ENCODE assay signal across 9 cellular contexts in the genomic region with DNA sequence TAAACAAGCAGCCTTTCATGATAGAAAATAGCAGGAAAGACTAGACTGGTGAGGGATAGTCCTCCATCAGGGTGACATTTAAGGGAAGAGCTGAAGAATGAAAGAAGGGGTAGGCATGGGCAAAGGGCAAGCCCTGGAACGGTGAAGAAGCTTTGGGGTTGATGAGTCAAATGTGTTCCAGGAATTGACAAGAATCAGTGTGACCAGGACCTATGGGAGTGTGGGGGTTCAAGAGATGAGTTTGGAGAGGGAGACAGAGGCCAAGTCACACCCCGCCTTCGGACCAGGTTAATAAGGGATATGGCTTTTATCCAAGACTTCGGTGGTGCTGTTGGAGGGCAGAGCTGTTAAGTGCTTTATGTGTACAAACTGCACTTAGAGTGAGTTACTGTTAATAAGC. TPM values are rescaled to one million over a fixed set of nuclear protein-coding genes. Genes with fewer than 3 reads are reported as not detected.
DNase-seq lines count a peak whose midpoint lies in the region; ATAC-seq, FAIRE-seq and TF ChIP-seq lines count a peak whose summit lies in the region.
"Had no signal": no experiment of that assay in that cellular context is flagged by ENCODE, and none has a peak within 500 bp of the region (broad histone marks: within the 10 kb centered on the region; RNA-seq: fewer than 3 reads in every experiment).

No MANE protein-coding gene starts in this region.

- H3K9ac ChIP-seq in SK-N-SH (peak overlapping the region; percentile 88), kidney (ENCODE audit: low read length in 2 of 2) (peak overlapping the region; percentile 50 to 84), stomach smooth muscle (ENCODE audit: low read length in 2 of 2) (peak overlapping the region; percentile 74 to 91)

- DNase-seq in SK-N-SH (no peak), kidney (no peak)
- DNase-seq: stimulated activated CD4-positive, alpha-beta T cell treated with anti-CD3 and anti-CD28 coated beads, Interleukin-2, amount 100 ng/mL, for 48 hours had no signal

- H3K27me3 Mint-ChIP-seq in activated naive CD8-positive, alpha-beta T cell, result no peaks in the 10 kb centered on the region

- peak overlapping the region; percentile 96 for H3K4me2 ChIP-seq in SK-N-SH

- H3K9me3 Mint-ChIP-seq in activated naive CD8-positive, alpha-beta T cell (ENCODE audit: low read depth), result no peaks in the 10 kb centered on the region

- H3K79me2 ChIP-seq in SK-N-SH (ENCODE audit: insufficient read depth), result peaks cover 71% of the 10 kb centered on the region

- no peak for FAIRE-seq in kidney (lab: Jason Lieb, UNC)

- H3F3A ChIP-seq in SK-N-SH (replicated peaks; ENCODE audit: insufficient read depth), result peaks cover 3% of the 10 kb centered on the region

- H3K27ac ChIP-seq in SK-N-SH (ENCODE audit: low read depth in 2 of 2, low read length in 1 of 2) (0 out of 4 replicates have a peak overlapping the region, but pooled peaks of 1 of the 2 experiments have one; percentile 62), kidney (ENCODE audit: low read depth in 2 of 2, low read length in 2 of 2) (no peak overlapping the region), stomach smooth muscle (ENCODE audit: low read length) (no peak overlapping the region)

- peak overlapping the region; percentile 90 for H3K27ac Mint-ChIP-seq in activated naive CD8-positive, alpha-beta T cell

- H3K36me3 ChIP-seq in SK-N-SH (replicated peaks in 1 of 2; ENCODE audit: control insufficient read depth in 1 of 2, insufficient read depth in 2 of 2, low read length in 1 of 2), result peaks cover 32 to 52% of the 10 kb centered on the region in 2 experiments
- H3K36me3 ChIP-seq in kidney (ENCODE audit: control insufficient read depth in 1 of 2, insufficient read depth in 2 of 2, low read length in 2 of 2), result peaks cover 24 to 40% of the 10 kb centered on the region in 2 donors
- H3K36me3 ChIP-seq in stomach smooth muscle (ENCODE audit: control insufficient read depth in 2 of 2, insufficient read depth in 2 of 2, low read length in 2 of 2), result peaks cover 36 to 40% of the 10 kb centered on the region in 2 donors

- no peak for TF ChIP-seq RAD21 in SK-N-SH (IDR thresholded peaks at IDR 0.05; ENCODE audit: low read length)

- H3K4me1 ChIP-seq in SK-N-SH (ENCODE audit: control insufficient read depth in 1 of 2, insufficient read depth in 2 of 2, low read depth in 1 of 2, low read length in 1 of 2), result peaks cover 16 to 24% of the 10 kb centered on the region in 2 experiments
- H3K4me1 ChIP-seq in kidney (ENCODE audit: control insufficient read depth in 1 of 2, insufficient read depth in 1 of 2, low read depth in 1 of 2, low read length in 2 of 2), result peaks cover 7 to 19% of the 10 kb centered on the region in 2 donors
- peaks cover 25% of the 10 kb centered on the region for H3K4me1 ChIP-seq in stomach smooth muscle (ENCODE audit: control insufficient read depth, insufficient read depth, low read length)

- peaks cover 7% of the 10 kb centered on the region for H4K20me1 ChIP-seq in SK-N-SH (ENCODE audit: insufficient read depth)

- no peak for ATAC-seq in SK-N-SH treated with all-trans-retinoic acid at 6 μM for 48 hours
- ATAC-seq in GM19463 (IDR thresholded peaks at IDR 0.05; ENCODE audit: unreplicated experiment), result no peak
- ATAC-seq in GM21423 (IDR thresholded peaks at IDR 0.05; ENCODE audit: unreplicated experiment), result no peak
- ATAC-seq in GM21737 (IDR thresholded peaks at IDR 0.05; ENCODE audit: unreplicated experiment), result no peak

- no peak for TF ChIP-seq CTCF in SK-N-SH (IDR thresholded peaks at IDR 0.05)
- no peak for TF ChIP-seq CTCF in kidney (IDR thresholded peaks at IDR 0.05; ENCODE audit: borderline replicate concordance, extremely low read depth, insufficient read depth)

- peaks cover 41% of the 10 kb centered on the region for H3K4me1 Mint-ChIP-seq in activated naive CD8-positive, alpha-beta T cell (ENCODE audit: low read depth)

- H3K4me3 ChIP-seq in SK-N-SH (ENCODE audit: low read depth in 2 of 2, low read length in 1 of 2) (peak overlapping the region; percentile 92 to 98), kidney (ENCODE audit: low read length in 2 of 2) (peak overlapping the region; percentile 81 to 90), stomach smooth muscle (ENCODE audit: low read length in 2 of 2) (peak overlapping the region; percentile 78 to 92)

- H3K9me2 ChIP-seq in SK-N-SH, result no peaks in the 10 kb centered on the region

- peak overlapping the region; percentile 97 for H3K4me3 Mint-ChIP-seq in activated naive CD8-positive, alpha-beta T cell

- POLR2A ChIA-PET in SK-N-SH (lab: Yijun Ruan, JAX), result no interaction called here

- no peak overlapping the region for H2AFZ ChIP-seq in SK-N-SH (ENCODE audit: low read depth)

- H3K9me3 ChIP-seq in SK-N-SH (no peaks in the 10 kb centered on the region), kidney (ENCODE audit: control insufficient read depth in 1 of 2, low read length in 2 of 2) (no peaks in the 10 kb centered on the region), stomach smooth muscle (ENCODE audit: control insufficient read depth in 2 of 2, low read length in 2 of 2) (no peaks in the 10 kb centered on the region)

- CTCF ChIA-PET in SK-N-SH (lab: Yijun Ruan, JAX), result interaction anchor here (0.6 to 2.2 kb wide), 3 partner anchors 29 to 48 kb away, joined by 3 to 6 read pairs (median 5); no protein-coding TSS in a partner anchor

- intact Hi-C loops in kidney (cut with DNase I), result no loop called here

- WGBS in SK-N-SH (ENCODE audit: low lambda C conversion rate), result 26% methylated on average over 4 of the region's 4 CpGs

- H3K27me3 ChIP-seq in SK-N-SH (ENCODE audit: insufficient read depth) (no peaks in the 10 kb centered on the region), stomach smooth muscle (ENCODE audit: control insufficient read depth in 1 of 2, insufficient read depth in 2 of 2, low read length in 2 of 2) (no peaks in the 10 kb centered on the region)

- H3K36me3 Mint-ChIP-seq in activated naive CD8-positive, alpha-beta T cell, result peaks cover 13% of the 10 kb centered on the region

- TF ChIP-seq EP300 in SK-N-SH (IDR thresholded peaks at IDR 0.05; ENCODE audit: borderline replicate concordance in 1 of 2, low read depth in 1 of 2, low read length in 1 of 2), result no peak

TF ChIP-seq in SK-N-SH, 30 proteins besides CTCF, POLR2A, EP300 and RAD21 (continues in another document):
- TF ChIP-seq YY1 (IDR thresholded peaks at IDR 0.05; ENCODE audit: low read depth), result no peak
- TF ChIP-seq, protein P1, sequence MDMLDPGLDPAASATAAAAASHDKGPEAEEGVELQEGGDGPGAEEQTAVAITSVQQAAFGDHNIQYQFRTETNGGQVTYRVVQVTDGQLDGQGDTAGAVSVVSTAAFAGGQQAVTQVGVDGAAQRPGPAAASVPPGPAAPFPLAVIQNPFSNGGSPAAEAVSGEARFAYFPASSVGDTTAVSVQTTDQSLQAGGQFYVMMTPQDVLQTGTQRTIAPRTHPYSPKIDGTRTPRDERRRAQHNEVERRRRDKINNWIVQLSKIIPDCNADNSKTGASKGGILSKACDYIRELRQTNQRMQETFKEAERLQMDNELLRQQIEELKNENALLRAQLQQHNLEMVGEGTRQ (IDR thresholded peaks at IDR 0.05; ENCODE audit: borderline replicate concordance, low read depth, low read length), result no peak
- no peak for TF ChIP-seq GATA2 (CRISPR knock-in tag; IDR thresholded peaks at IDR 0.05)
- no peak for TF ChIP-seq FOSL2 (IDR thresholded peaks at IDR 0.05; ENCODE audit: borderline replicate concordance, low read depth)
- TF ChIP-seq SMC3 (IDR thresholded peaks at IDR 0.05; ENCODE audit: low read depth, low read length), result no peak
- TF ChIP-seq TEAD4 (IDR thresholded peaks at IDR 0.05; ENCODE audit: borderline replicate concordance, insufficient read depth), result no peak

TF ChIP-seq in SK-N-SH treated with all-trans-retinoic acid at 6 μM for 48 hours, 23 proteins besides CTCF, POLR2A, EP300 and RAD21 (continues in another document):
- TF ChIP-seq ESRRG (CRISPR knock-in tag; IDR thresholded peaks at IDR 0.05) (no peak), ZFP3 (CRISPR knock-in tag; IDR thresholded peaks at IDR 0.05) (no peak), SNAI2 (CRISPR knock-in tag; IDR thresholded peaks at IDR 0.05) (no peak), ZC3H10 (CRISPR knock-in tag; IDR thresholded peaks at IDR 0.05) (no peak), ZFP30 (CRISPR knock-in tag; IDR thresholded peaks at IDR 0.05) (no peak), ARNTL (CRISPR knock-in tag; IDR thresholded peaks at IDR 0.05; ENCODE audit: borderline replicate concordance, low read depth) (no peak)

RNA-seq across cellular contexts. Expression of a gene that starts 0.9 kb away (rescaled TPM):
- 125 and 134 TPM in 2 replicates for polyA plus RNA-seq in SK-N-SH (2012; rRNA removed)
- polyA plus RNA-seq in SK-N-SH (2012; cell fraction: cytosol; rRNA removed), result 89.7 and 105 TPM in 2 replicates
- polyA plus RNA-seq in SK-N-SH (2012; cell fraction: nucleus; rRNA removed), result 261 and 287 TPM in 2 replicates
- total RNA-seq in kidney, result 45.6 TPM
- 50.1 TPM for polyA plus RNA-seq in kidney (ENCODE audit: insufficient read depth, low read depth, low replicate concordance)

RNA-seq across cellular contexts. Expression of a gene that starts 0.9 kb away (rescaled TPM):
- polyA plus RNA-seq in SK-N-SH (2012; rRNA removed) (71.3 and 75.0 TPM in 2 replicates), kidney (ENCODE audit: insufficient read depth, low read depth, low replicate concordance) (25.9 TPM)
- polyA plus RNA-seq in SK-N-SH (2012; cell fraction: cytosol; rRNA removed), result 50.1 and 53.1 TPM in 2 replicates
- polyA plus RNA-seq in SK-N-SH (2012; cell fraction: nucleus; rRNA removed), result 216 and 221 TPM in 2 replicates
- 36.2 TPM for total RNA-seq in kidney

RNA-seq across cellular contexts. Expression of a gene that starts 11.4 kb away (rescaled TPM):
- polyA plus RNA-seq in SK-N-SH (2012; rRNA removed) (7.7 and 9.2 TPM in 2 replicates), kidney (ENCODE audit: insufficient read depth, low read depth, low replicate concordance) (3.2 TPM)
- polyA plus RNA-seq in SK-N-SH (2012; cell fraction: cytosol; rRNA removed), result 3.5 and 4.8 TPM in 2 replicates
- 46.5 and 53.2 TPM in 2 replicates for polyA plus RNA-seq in SK-N-SH (2012; cell fraction: nucleus; rRNA removed)
- 11.0 TPM for total RNA-seq in kidney

RNA-seq across cellular contexts. Expression of a gene that starts 28.3 kb away (rescaled TPM):
- 10.5 and 12.8 TPM in 2 replicates for polyA plus RNA-seq in SK-N-SH (2012; rRNA removed)
- polyA plus RNA-seq in SK-N-SH (2012; cell fraction: cytosol; rRNA removed), result 5.2 and 7.4 TPM in 2 replicates
- 47.7 and 56.9 TPM in 2 replicates for polyA plus RNA-seq in SK-N-SH (2012; cell fraction: nucleus; rRNA removed)
- total RNA-seq in kidney, result 14.0 TPM
- 6.9 TPM for polyA plus RNA-seq in kidney (ENCODE audit: insufficient read depth, low read depth, low replicate concordance)

RNA-seq across cellular contexts. Expression of a gene that starts 37.9 kb away (rescaled TPM):
- polyA plus RNA-seq in SK-N-SH (2012; rRNA removed) (1.1 and 1.7 TPM in 2 replicates), kidney (ENCODE audit: insufficient read depth, low read depth, low replicate concordance) (1.5 TPM)
- 0.40 and 1.1 TPM in 2 replicates for polyA plus RNA-seq in SK-N-SH (2012; cell fraction: cytosol; rRNA removed)
- polyA plus RNA-seq in SK-N-SH (2012; cell fraction: nucleus; rRNA removed), result 6.4 and 12.1 TPM in 2 replicates
- total RNA-seq in kidney, result 7.0 TPM
